ENCODE assay signal across 16 cellular contexts in the genomic region with DNA sequence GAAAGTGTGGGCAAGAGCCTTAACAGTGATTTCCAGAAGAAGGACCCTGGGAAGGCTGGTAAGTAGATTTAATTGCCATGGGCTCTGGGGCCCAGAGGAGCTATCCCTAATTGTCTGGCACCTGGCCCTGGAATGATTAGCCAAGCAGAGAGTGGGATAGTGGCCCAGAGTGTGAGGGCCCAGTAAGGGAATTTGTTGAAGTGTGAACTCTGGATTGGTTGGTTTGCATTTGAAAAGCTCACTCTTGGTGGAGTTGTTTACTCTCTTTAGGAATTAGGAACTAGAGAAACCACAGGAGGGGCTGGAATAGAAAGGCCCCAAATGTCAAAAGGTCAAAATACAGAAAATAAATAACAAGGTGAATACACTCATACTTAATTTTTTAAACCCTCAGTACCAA.
A peak's percentile ranks its signal among the peaks of the same experiment; 100 is the strongest.
DNase-seq lines count a peak whose midpoint lies in the region; ATAC-seq and TF ChIP-seq lines count a peak whose summit lies in the region.
"Had no signal": no experiment of that assay in that cellular context is flagged by ENCODE, and none has a peak within 500 bp of the region (broad histone marks: within the 10 kb centered on the region; RNA-seq: fewer than 3 reads in every experiment).

No MANE protein-coding gene starts in this region.

- peaks cover 3% of the 10 kb centered on the region for H3K9me3 Mint-ChIP-seq in endodermal cell
- peaks cover 2 to 16% (median 12%) of the 10 kb centered on the region in 3 donors for H3K9me3 Mint-ChIP-seq in T-cell

- H3K27me3 Mint-ChIP-seq in endodermal cell (ENCODE audit: insufficient read depth) (no peaks in the 10 kb centered on the region), T-cell (peaks cover 0 to 1% of the 10 kb centered on the region in 2 donors)

- ATAC-seq in T-cell (replicated peaks in 1 of 4) (no peak), HG03354 (IDR thresholded peaks at IDR 0.05; ENCODE audit: poor library complexity, severe bottlenecking, unreplicated experiment) (no peak), HG03108 (IDR thresholded peaks at IDR 0.05; ENCODE audit: unreplicated experiment) (no peak)
- ATAC-seq: CD8-positive, alpha-beta T cell; SK-N-SH treated with all-trans-retinoic acid at 6 μM for 48 hours had no signal

- H3K4me3 ChIP-seq in HUES6 (ENCODE audit: low read depth, low read length) (peak overlapping the region; percentile 18; the same call in 1 of the 2 replicates), endodermal cell (ENCODE audit: low read length) (peak overlapping the region; percentile 77)
- H3K4me3 ChIP-seq: HAP-1, Peyer's patch had no signal

- H3K4me1 Mint-ChIP-seq in endodermal cell (peaks cover 68% of the 10 kb centered on the region), T-cell (no peaks in the 10 kb centered on the region)

- H3K27ac ChIP-seq in HUES6 (ENCODE audit: low read depth, low read length) (peak overlapping the region; percentile 81; the same call in 1 of the 2 replicates), endodermal cell (ENCODE audit: low read depth, low read length) (no peak overlapping the region)
- H3K27ac ChIP-seq: Peyer's patch had no signal

- H3K36me3 ChIP-seq in HUES6 (ENCODE audit: control insufficient read depth, insufficient read depth, low read length) (peaks cover 10% of the 10 kb centered on the region; the same call in 1 of the 2 replicates), endodermal cell (ENCODE audit: control insufficient read depth, insufficient read depth, low read length) (peaks cover 60% of the 10 kb centered on the region)
- H3K36me3 ChIP-seq: HAP-1, Peyer's patch had no signal

- TF ChIP-seq CTCF in endodermal cell (conservative IDR thresholded peaks at IDR 0.05) = no peak

- H3K4me1 ChIP-seq in HUES6 (ENCODE audit: control insufficient read depth, insufficient read depth, low read length) = peaks cover 26% of the 10 kb centered on the region
- peaks cover 3% of the 10 kb centered on the region for H3K4me1 ChIP-seq in endodermal cell (ENCODE audit: control insufficient read depth, insufficient read depth, low read length)
- H3K4me1 ChIP-seq: HAP-1, Peyer's patch had no signal

- CTCF ChIA-PET in T-cell (lab: Charles Lee) = no interaction called here

- peaks cover 76% of the 10 kb centered on the region for H3K36me3 Mint-ChIP-seq in endodermal cell (ENCODE audit: low read depth)
- H3K36me3 Mint-ChIP-seq in T-cell = no peaks in the 10 kb centered on the region
- H3K36me3 Mint-ChIP-seq: CD8-positive, alpha-beta T cell had no signal

- POLR2A ChIA-PET in T-cell (lab: Charles Lee) = no interaction called here

- peak overlapping the region; percentile 96 for H3K27ac Mint-ChIP-seq in endodermal cell
- H3K27ac Mint-ChIP-seq in T-cell = no peak overlapping the region
- H3K27ac Mint-ChIP-seq: CD8-positive, alpha-beta T cell had no signal

- H3K27me3 ChIP-seq in HUES6 (ENCODE audit: control insufficient read depth, insufficient read depth, low read length) (no peaks in the 10 kb centered on the region), endodermal cell (ENCODE audit: control insufficient read depth, insufficient read depth, low read length, poor library complexity, severe bottlenecking) (no peaks in the 10 kb centered on the region)
- H3K27me3 ChIP-seq: Peyer's patch had no signal

- H3K9ac ChIP-seq in HUES6 (ENCODE audit: low read length) (peak overlapping the region; percentile 50), endodermal cell (ENCODE audit: extremely low read depth, low read length, poor library complexity, severe bottlenecking) (peak overlapping the region; percentile 54)

- DNase-seq in endodermal cell (peak; percentile 87), iPS-NIHi7 (ENCODE audit: extremely low spot score) (peak; percentile 38), NCI-H345 (lab: John Stamatoyannopoulos, UW) (no peak), T-cell (no peak)
- DNase-seq: CD8-positive, alpha-beta T cell; MV-4-11; NCI-H1436; NCI-H2081; NCI-H748 treated with DMSO at 0.1 percent for 48 hours; Peyer's patch; SHP77 had no signal

- H3K9me3 ChIP-seq in HUES6 (ENCODE audit: control insufficient read depth, insufficient read depth, low read depth, low read length) (no peaks in the 10 kb centered on the region), endodermal cell (ENCODE audit: control insufficient read depth, low read length) (peaks cover 32% of the 10 kb centered on the region)
- H3K9me3 ChIP-seq: HAP-1, Peyer's patch had no signal

- H3K4me3 Mint-ChIP-seq in endodermal cell = peak overlapping the region; percentile 89
- H3K4me3 Mint-ChIP-seq in T-cell = no peak overlapping the region
- H3K4me3 Mint-ChIP-seq: CD8-positive, alpha-beta T cell had no signal

Comparison
In these comparisons a context has a peak if more than half of its experiments do, and no peak if none do; other contexts are left out.
1. DNase-seq: peak in endodermal cell (single experiment) and iPS-NIHi7 (single experiment); none in NCI-H345 (single experiment) and T-cell (0 of 34).